ENCODE assay signal across 1 cellular context in the genomic region with DNA sequence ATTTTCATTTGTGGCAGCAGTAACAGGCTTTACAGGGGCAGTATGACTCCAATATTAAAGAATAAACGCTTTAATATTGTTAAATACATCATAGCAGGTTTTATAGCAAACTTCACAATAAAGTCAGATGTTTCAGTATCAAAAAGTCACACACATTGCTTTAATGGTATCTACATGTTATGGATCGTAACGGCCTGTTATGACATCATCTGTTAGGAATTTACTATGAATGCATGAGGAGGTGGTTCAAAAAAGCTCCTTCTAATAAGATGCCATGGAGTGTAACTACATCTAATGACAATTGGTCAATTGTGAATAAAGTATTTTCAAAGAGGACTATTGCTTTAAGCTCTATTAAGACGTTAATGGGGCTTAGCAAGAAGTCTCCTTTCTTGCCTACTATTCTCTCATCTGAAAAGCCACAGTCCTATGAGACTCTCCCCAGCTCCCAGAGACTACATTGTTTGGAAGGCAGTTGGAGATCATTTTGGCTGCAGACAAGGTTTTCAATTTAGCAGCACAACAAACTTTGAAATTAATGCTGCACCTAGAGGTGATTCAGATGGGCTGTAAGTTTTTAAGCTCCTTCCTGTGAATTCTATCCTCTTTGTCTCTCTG.
A peak's percentile ranks its signal among the peaks of the same experiment; 100 is the strongest.
TF ChIP-seq lines count a peak whose summit lies in the region.

No MANE protein-coding gene starts in this region.

TF ChIP-seq in H1, 55 proteins besides CTCF, POLR2A, EP300 and RAD21 (continued from another document):
- TF ChIP-seq, protein P1, sequence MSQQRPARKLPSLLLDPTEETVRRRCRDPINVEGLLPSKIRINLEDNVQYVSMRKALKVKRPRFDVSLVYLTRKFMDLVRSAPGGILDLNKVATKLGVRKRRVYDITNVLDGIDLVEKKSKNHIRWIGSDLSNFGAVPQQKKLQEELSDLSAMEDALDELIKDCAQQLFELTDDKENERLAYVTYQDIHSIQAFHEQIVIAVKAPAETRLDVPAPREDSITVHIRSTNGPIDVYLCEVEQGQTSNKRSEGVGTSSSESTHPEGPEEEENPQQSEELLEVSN (IDR thresholded peaks at IDR 0.05), result no peak
- TF ChIP-seq JUN (IDR thresholded peaks at IDR 0.05; ENCODE audit: low read depth, low read length) (peak; percentile 55; the same call in 1 of the 2 replicates), MAFK (IDR thresholded peaks at IDR 0.05; ENCODE audit: low read depth, low read length) (no peak), JUND (IDR thresholded peaks at IDR 0.05; ENCODE audit: low read length) (peak; percentile 86), SIRT6 (IDR thresholded peaks at IDR 0.05; ENCODE audit: low read length) (no peak), TCF12 (IDR thresholded peaks at IDR 0.05; ENCODE audit: low read depth, low read length) (no peak)
